ENCODE assay signal across 8 cellular contexts in the genomic region with DNA sequence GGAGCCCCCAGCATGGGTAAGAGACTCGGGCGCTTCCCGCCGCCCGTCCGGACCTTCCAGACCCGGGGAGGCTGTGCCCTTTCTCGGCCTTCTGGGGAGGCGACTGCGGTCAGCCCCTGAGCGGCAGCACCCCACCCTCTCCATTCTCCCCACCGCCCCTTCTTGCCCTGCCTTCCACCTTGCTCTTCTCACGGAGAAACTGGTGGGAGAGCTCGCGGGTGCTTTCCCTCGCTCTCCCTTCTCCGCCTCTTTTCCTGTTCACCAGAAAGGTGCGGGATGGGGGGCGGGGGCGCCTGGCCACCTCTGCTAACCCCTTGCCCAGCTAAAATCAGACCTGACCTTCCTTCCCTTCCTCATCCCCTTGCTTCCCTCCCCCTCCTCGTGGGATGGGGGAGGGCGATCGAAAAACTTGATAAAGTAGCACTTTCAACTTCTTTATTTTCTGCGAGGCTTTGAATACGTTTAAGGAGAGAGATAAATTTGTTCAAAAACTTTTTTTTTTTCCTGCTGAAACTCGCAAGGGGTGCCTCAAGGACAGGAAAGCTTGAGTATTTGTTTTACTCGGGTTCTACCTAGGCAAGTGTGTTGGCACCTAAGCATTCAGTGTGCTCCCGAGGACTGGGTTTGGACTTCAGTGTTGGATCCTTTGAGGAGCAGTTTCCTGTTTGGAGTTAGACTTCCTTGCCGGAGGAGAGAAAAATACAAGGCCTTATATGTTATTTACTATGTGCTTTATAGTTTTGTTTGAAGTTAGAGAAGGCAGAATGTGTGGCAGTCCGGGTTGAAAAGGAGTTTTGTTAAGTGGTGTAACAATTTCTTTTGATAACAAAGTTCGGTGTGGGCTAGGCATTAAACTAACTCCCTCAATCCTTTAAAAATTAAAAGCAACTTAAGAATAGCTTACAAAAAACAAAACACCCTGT. TPM values are rescaled to one million over a fixed set of nuclear protein-coding genes. Genes with fewer than 3 reads are reported as not detected.
A peak's percentile ranks its signal among the peaks of the same experiment; 100 is the strongest.
DNase-seq lines count a peak whose midpoint lies in the region; ATAC-seq and TF ChIP-seq lines count a peak whose summit lies in the region.

No MANE protein-coding gene starts in this region.

- H3K9me2 ChIP-seq in PC-9 (ENCODE audit: insufficient read depth) = no peaks in the 10 kb centered on the region

- H3F3A ChIP-seq in PC-9 (ENCODE audit: insufficient read depth, low read depth) = peaks cover 14% of the 10 kb centered on the region

- H3K27me3 ChIP-seq in PC-9 (ENCODE audit: insufficient read depth, low read depth) (no peaks in the 10 kb centered on the region), liver (ENCODE audit: control insufficient read depth in 4 of 4, insufficient read depth in 4 of 4, low read length in 3 of 4) (no peaks in the 10 kb centered on the region), testis (no peaks in the 10 kb centered on the region)

- BruUV-seq in PC-9 (replicated peaks; lab: Mats Ljungman, UMichigan) = TSS peak; percentile 48

- peak overlapping the region; percentile 85 for H3K4me3 ChIP-seq in AG04449 (ENCODE audit: low read depth, low read length)
- peak overlapping the region; percentile 95 for H3K4me3 ChIP-seq in PC-9
- peak overlapping the region; percentile 71 to 93 (median 84) for H3K4me3 ChIP-seq in liver (ENCODE audit: low read depth in 1 of 3, low read length in 3 of 3)
- peak overlapping the region; percentile 98 to 100 for H3K4me3 ChIP-seq in testis

- H3K36me3 ChIP-seq in PC-9 (ENCODE audit: low read depth) (no peaks in the 10 kb centered on the region), liver (ENCODE audit: control insufficient read depth in 4 of 4, insufficient read depth in 3 of 4, low read depth in 1 of 4, low read length in 3 of 4) (no peaks in the 10 kb centered on the region), testis (ENCODE audit: low read depth, missing control alignments) (no peaks in the 10 kb centered on the region)

- TF ChIP-seq RAD21 in liver (IDR thresholded peaks at IDR 0.05) = no peak

- H3K36me3 Mint-ChIP-seq in chondrocyte (ENCODE audit: low read depth) = no peaks in the 10 kb centered on the region

- CTCF ChIA-PET in AG04449 (lab: Yijun Ruan, JAX) (interaction anchor here (1.2 to 1.6 kb wide), 2 partner anchors 151 to 153 kb away, joined by 3 to 4 read pairs; no protein-coding TSS in a partner anchor), PC-9 (lab: Charles Lee) (no interaction called here)

- H3K27ac ChIP-seq in PC-9 = peak overlapping the region; percentile 97
- H3K27ac ChIP-seq in liver (ENCODE audit: low read depth in 1 of 2, low read length in 2 of 2) = peak overlapping the region; percentile 89 to 97
- H3K27ac ChIP-seq in testis = peak overlapping the region; percentile 99

- no peaks in the 10 kb centered on the region for H3K9me3 Mint-ChIP-seq in chondrocyte (ENCODE audit: low read depth)

- H4K20me1 ChIP-seq in PC-9 (ENCODE audit: insufficient read depth) = peaks cover 30% of the 10 kb centered on the region

- POLR2A ChIA-PET in AG04449 (lab: Yijun Ruan, JAX) = interaction anchor here (0.6 to 1.2 kb wide), 4 partner anchors 12 to 893 kb away, joined by 3 read pairs; no protein-coding TSS in a partner anchor
- POLR2A ChIA-PET in PC-9 (lab: Charles Lee; ENCODE audit: unreplicated experiment) = interaction anchor here (0.6 to 0.7 kb wide), 7 partner anchors 18 to 1080 kb away, joined by 3 to 7 read pairs (median 5); a partner anchor contains a TSS

- H3K27ac Mint-ChIP-seq in chondrocyte (ENCODE audit: unreplicated experiment) = peak overlapping the region; percentile 97

- peak overlapping the region; percentile 93 for H2AFZ ChIP-seq in PC-9

- H3K9me3 ChIP-seq in PC-9 (ENCODE audit: insufficient read depth, low read depth) (no peaks in the 10 kb centered on the region), liver (ENCODE audit: control insufficient read depth in 4 of 4, low read length in 3 of 4) (no peaks in the 10 kb centered on the region), testis (no peaks in the 10 kb centered on the region)

- WGBS in liver = under 1% methylated on average over 31 of the region's 31 CpGs
- 0 to 1% methylated on average over 26 to 31 of the region's 31 CpGs for WGBS in testis, 2 donors

- TF ChIP-seq POLR2A in testis (IDR thresholded peaks at IDR 0.05) = no peak

- peaks cover 36% of the 10 kb centered on the region for H3K4me1 Mint-ChIP-seq in chondrocyte (ENCODE audit: low read depth)

- peaks cover 69% of the 10 kb centered on the region for H3K79me2 ChIP-seq in PC-9 (ENCODE audit: low read depth)

- H3K27me3 Mint-ChIP-seq in chondrocyte (ENCODE audit: low read depth) = no peaks in the 10 kb centered on the region

- TF ChIP-seq CTCF in AG04449 (IDR thresholded peaks at IDR 0.05; ENCODE audit: insufficient read depth, low read length, missing control alignments) = no peak
- no peak for TF ChIP-seq CTCF in PC-9 (conservative IDR thresholded peaks at IDR 0.05)
- no peak for TF ChIP-seq CTCF in chondrocyte (IDR thresholded peaks at IDR 0.05)
- TF ChIP-seq CTCF in liver (IDR thresholded peaks at IDR 0.05; ENCODE audit: low read depth, low read length, missing input control) = no peak
- no peak for TF ChIP-seq CTCF in testis (IDR thresholded peaks at IDR 0.05)

- H3K4me1 ChIP-seq in PC-9 (replicated peaks; ENCODE audit: insufficient read depth) = peaks cover 46% of the 10 kb centered on the region
- peaks cover 6 to 33% (median 20%) of the 10 kb centered on the region in 4 donors for H3K4me1 ChIP-seq in liver (ENCODE audit: control insufficient read depth in 4 of 4, insufficient read depth in 4 of 4, low read length in 3 of 4)
- peaks cover 4% of the 10 kb centered on the region for H3K4me1 ChIP-seq in testis

- intact Hi-C loops in PC-9 (cut with micrococcal nuclease; ENCODE audit: unreplicated experiment) = no loop called here
- intact Hi-C loops in testis (cut with DNase I; ENCODE audit: low total_unique reads) = no loop called here

- H3K4me3 Mint-ChIP-seq in chondrocyte (ENCODE audit: unreplicated experiment) = peak overlapping the region; percentile 98

- no peak for DNase-seq in AG04449 (ENCODE audit: low read depth, low spot score)
- DNase-seq in PC-9 = no peak
- no peak for DNase-seq in chondrocyte (ENCODE audit: low spot score)
- DNase-seq in testis = peak; percentile 48
- no peak for DNase-seq in NCI-H2107 (lab: John Stamatoyannopoulos, UW)

- H3K9ac ChIP-seq in liver (ENCODE audit: low read depth in 1 of 2, low read length in 2 of 2) = peak overlapping the region; percentile 89 to 91

- peak overlapping the region; percentile 84 for H3K4me2 ChIP-seq in PC-9

- ATAC-seq in GM18499 (IDR thresholded peaks at IDR 0.05; ENCODE audit: insufficient read depth, unreplicated experiment) (peak; percentile 17), HG03039 (IDR thresholded peaks at IDR 0.05; ENCODE audit: unreplicated experiment) (peak; percentile 35)

TF ChIP-seq in liver, 16 proteins besides CTCF, POLR2A, EP300 and RAD21:
- no peak for TF ChIP-seq GABPA (IDR thresholded peaks at IDR 0.05 in 1 of 2, conservative IDR thresholded peaks at IDR 0.05 in 1 of 2)
- peak in 1 of 2 donors; percentile 22 for TF ChIP-seq RXRA (IDR thresholded peaks at IDR 0.05)
TF ChIP-seq in liver: peak in this region for 1.

RNA-seq across cellular contexts. Expression of a gene that starts 0.9 kb away (rescaled TPM):
- total RNA-seq in PC-9 (2021) (48.8 and 55.5 TPM in 2 replicates), chondrocyte (16.1 to 17.8 TPM (median 16.2 TPM) in 3 replicates), liver (10 to 100 TPM; 17.3 to 22.4 TPM), testis (10 to 100 TPM; 33.5 to 35.7 TPM)
- polyA plus RNA-seq in liver (1 to 10 TPM; 5.7 to 5.8 TPM), testis (ENCODE audit: insufficient read depth, low read depth, low replicate concordance) (10.4 TPM)
